ENCODE assay signal across 18 cellular contexts in genomic region chr4:19324175-19324574, GRCh38.
"Had no signal": no experiment of that assay in that cellular context is flagged by ENCODE, and none has a peak within 500 bp of the region (broad histone marks: within the 10 kb centered on the region; RNA-seq: fewer than 3 reads in every experiment).

No MANE protein-coding gene starts in this region.

- DNase-seq: dermis blood vessel endothelial cell; erythroblast; foreskin melanocyte; heart left ventricle; hypothalamus; kidney glomerular epithelial cell; natural killer cell; posterior cingulate gyrus; sigmoid colon; stimulated activated CD4-positive, alpha-beta T cell treated with anti-CD3 and anti-CD28 coated beads, Interleukin-2, amount 100 ng/mL, for 24 hours; stimulated activated CD4-positive, alpha-beta T cell treated with anti-CD3 and anti-CD28 coated beads, Interleukin-4, amount 100 ng/mL, for 4 hours; stimulated activated naive B cell treated with anti-CD40 and anti-IgM and Interleukin-4, amounts not matched to agents 10 μg/mL and 1 μg/mL and 100 μg/mL, for 72 hours; stimulated activated naive CD8-positive, alpha-beta T cell treated with anti-CD3 and anti-CD28 coated beads, Interleukin-15, amount 100 ng/mL, for 72 hours; testis; upper lobe of right lung had no signal

- H3K27ac ChIP-seq: heart left ventricle, sigmoid colon, skin epidermis, testis, tibial nerve, upper lobe of right lung, vagina had no signal

- H3K27me3 ChIP-seq: heart left ventricle, sigmoid colon, testis, tibial nerve, upper lobe of right lung, vagina had no signal

- H3K9me3 ChIP-seq: heart left ventricle, sigmoid colon, testis, tibial nerve, upper lobe of right lung, vagina had no signal

- H3K36me3 ChIP-seq: heart left ventricle, sigmoid colon, tibial nerve, upper lobe of right lung, vagina had no signal

- H3K4me3 ChIP-seq: heart left ventricle, sigmoid colon, skin epidermis, testis, tibial nerve, upper lobe of right lung, vagina had no signal

- ATAC-seq: heart left ventricle; natural killer cell; stimulated activated naive B cell treated with anti-CD40 and anti-IgM and Interleukin-4, amounts not matched to agents 10 μg/mL and 1 μg/mL and 100 μg/mL, for 72 hours; stimulated activated naive CD8-positive, alpha-beta T cell treated with anti-CD3 and anti-CD28 coated beads, Interleukin-15, amount 100 ng/mL, for 72 hours; upper lobe of right lung had no signal

- H3K4me1 ChIP-seq: heart left ventricle, sigmoid colon, testis, tibial nerve, upper lobe of right lung, vagina had no signal
